ENCODE assay signal across 9 cellular contexts in genomic region chr7:84637568-84638338, GRCh38.
DNase-seq lines count a peak whose midpoint lies in the region; ATAC-seq and TF ChIP-seq lines count a peak whose summit lies in the region.
"Had no signal": no experiment of that assay in that cellular context is flagged by ENCODE, and none has a peak within 500 bp of the region (broad histone marks: within the 10 kb centered on the region; RNA-seq: fewer than 3 reads in every experiment).

No MANE protein-coding gene starts in this region.

- H3K9me3 ChIP-seq in gastroesophageal sphincter = peaks cover 0 to 7% (median 0%) of the 10 kb centered on the region in 3 donors
- peaks cover 6% of the 10 kb centered on the region for H3K9me3 ChIP-seq in skeletal muscle satellite cell (replicated peaks; ENCODE audit: low read length)

- peaks cover 13% of the 10 kb centered on the region for H3K9me3 Mint-ChIP-seq in activated T-cell treated with anti-CD3 and anti-CD28 coated beads, Interleukin-2, amount 50 U/mL, for 4 hours

- H3K36me3 ChIP-seq in gastroesophageal sphincter (no peaks in the 10 kb centered on the region), skeletal muscle satellite cell (ENCODE audit: insufficient read depth, low read length) (no peaks in the 10 kb centered on the region)

- no peaks in the 10 kb centered on the region for H3K4me1 Mint-ChIP-seq in activated T-cell treated with anti-CD3 and anti-CD28 coated beads, Interleukin-2, amount 50 U/mL, for 4 hours (ENCODE audit: low read depth)

- H3K36me3 Mint-ChIP-seq in activated T-cell treated with anti-CD3 and anti-CD28 coated beads, Interleukin-2, amount 50 U/mL, for 4 hours (ENCODE audit: insufficient read depth) = no peaks in the 10 kb centered on the region

- H3K4me1 ChIP-seq in gastroesophageal sphincter = peaks cover 0 to 15% (median 0%) of the 10 kb centered on the region in 3 donors
- H3K4me1 ChIP-seq in skeletal muscle satellite cell (ENCODE audit: control insufficient read depth, insufficient read depth, low read length) = peaks cover 25% of the 10 kb centered on the region

- no peak overlapping the region for H3K4me3 Mint-ChIP-seq in activated T-cell treated with anti-CD3 and anti-CD28 coated beads, Interleukin-2, amount 50 U/mL, for 4 hours

- DNase-seq in H4 (ENCODE audit: low spot score) (peak; percentile 71), T1000 (lab: John Stamatoyannopoulos, UW) (peak; percentile 9), HUDEP-2 (lab: John Stamatoyannopoulos, UW; ENCODE audit: unreplicated experiment in 76 of 76) (no peak)
- DNase-seq in activated T-cell treated with anti-CD3 and anti-CD28 coated beads, Interleukin-2, amount 50 U/mL, for 4 hours = no peak

- H3K4me2 ChIP-seq in skeletal muscle satellite cell (ENCODE audit: low read length) = peak overlapping the region; percentile 46

- no peak for TF ChIP-seq EP300 in gastroesophageal sphincter (IDR thresholded peaks at IDR 0.05)

- H3K4me3 ChIP-seq in gastroesophageal sphincter = no peak overlapping the region
- H3K4me3 ChIP-seq in skeletal muscle satellite cell (ENCODE audit: low read length) = peak overlapping the region; percentile 4
- H3K4me3 ChIP-seq: K562 had no signal

- 93 to 100% methylated on average over 1 of the region's 2 CpGs for WGBS in gastroesophageal sphincter (ENCODE audit: low coverage in 1 of 2), 2 donors

- ATAC-seq in gastroesophageal sphincter (peak; percentile 66), HG03139 (IDR thresholded peaks at IDR 0.05; ENCODE audit: unreplicated experiment) (no peak), HG02852 (IDR thresholded peaks at IDR 0.05; ENCODE audit: unreplicated experiment) (no peak)
- no peak for ATAC-seq in activated T-cell treated with anti-CD3 and anti-CD28 coated beads, Interleukin-2, amount 50 U/mL, for 4 hours
- ATAC-seq: K562 had no signal

- no peaks in the 10 kb centered on the region for H3K27me3 Mint-ChIP-seq in activated T-cell treated with anti-CD3 and anti-CD28 coated beads, Interleukin-2, amount 50 U/mL, for 4 hours (ENCODE audit: low read depth)

- no peak for TF ChIP-seq CTCF in gastroesophageal sphincter (IDR thresholded peaks at IDR 0.05)

- peak overlapping the region; percentile 85 for H3K9ac ChIP-seq in skeletal muscle satellite cell (ENCODE audit: low read depth, low read length)

- H3K27ac ChIP-seq in gastroesophageal sphincter = peak overlapping the region in 3 of 4 donors; percentile 5 to 49 (median 17)

- H3K27me3 ChIP-seq in gastroesophageal sphincter = no peaks in the 10 kb centered on the region
- no peaks in the 10 kb centered on the region for H3K27me3 ChIP-seq in skeletal muscle satellite cell (ENCODE audit: control insufficient read depth, insufficient read depth, low read length)

- TF ChIP-seq POLR2A in gastroesophageal sphincter (IDR thresholded peaks at IDR 0.05) = no peak

Comparison
In these comparisons a context has a peak if more than half of its experiments do, and no peak if none do; other contexts are left out.
1. DNase-seq: peak in H4 (single experiment) and T1000 (single experiment); none in activated T-cell treated with anti-CD3 and anti-CD28 coated beads, Interleukin-2, amount 50 U/mL, for 4 hours (single experiment) and HUDEP-2 (0 of 76).